Comparison of ENCODE assay signal across 9 cellular contexts in genomic region chr6:77462359-77463307, GRCh38. TPM values are rescaled to one million over a fixed set of nuclear protein-coding genes. Genes with fewer than 3 reads are reported as not detected.
A peak's percentile ranks its signal among the peaks of the same experiment; 100 is the strongest.
DNase-seq lines count a peak whose midpoint lies in the region; ATAC-seq and TF ChIP-seq lines count a peak whose summit lies in the region.
"Had no signal": no experiment of that assay in that cellular context is flagged by ENCODE, and none has a peak within 500 bp of the region (broad histone marks: within the 10 kb centered on the region; RNA-seq: fewer than 3 reads in every experiment).

No MANE protein-coding gene starts in this region.

- H3K4me1 ChIP-seq in ES-I3 (ENCODE audit: insufficient read depth, low read length) (peaks cover 7% of the 10 kb centered on the region; the same call in 1 of the 2 replicates), left ventricle myocardium inferior (peaks cover 38% of the 10 kb centered on the region), psoas muscle (no peaks in the 10 kb centered on the region)

- intact Hi-C loops in left ventricle myocardium inferior (cut with micrococcal nuclease), result no loop called here
- intact Hi-C loops in psoas muscle (cut with DNase I), result loop anchor here in 1 of 2 donors (10.0 kb wide), 1 partner anchor 1528 kb away; no protein-coding TSS in a partner anchor

- no peaks in the 10 kb centered on the region for H3K9me3 Mint-ChIP-seq in activated naive CD4-positive, alpha-beta T cell treated with anti-CD3 and anti-CD28 coated beads, Interleukin-2, amount 50 U/mL, for 24 hours

- H3K9me3 ChIP-seq in ES-I3 (ENCODE audit: control insufficient read depth, insufficient read depth, low read length), result no peaks in the 10 kb centered on the region
- no peaks in the 10 kb centered on the region for H3K9me3 ChIP-seq in left ventricle myocardium inferior (replicated peaks)
- H3K9me3 ChIP-seq in psoas muscle, result no peaks in the 10 kb centered on the region

- H3K27me3 ChIP-seq in left ventricle myocardium inferior (ENCODE audit: low read depth) (peaks cover 68% of the 10 kb centered on the region), psoas muscle (ENCODE audit: insufficient read depth in 3 of 3, low read length in 2 of 3) (peaks cover 4 to 65% (median 23%) of the 10 kb centered on the region in 3 donors)

- H3K4me3 Mint-ChIP-seq in activated naive CD4-positive, alpha-beta T cell treated with anti-CD3 and anti-CD28 coated beads, Interleukin-2, amount 50 U/mL, for 24 hours, result peak overlapping the region; percentile 27

- H3K27ac Mint-ChIP-seq in activated naive CD4-positive, alpha-beta T cell treated with anti-CD3 and anti-CD28 coated beads, Interleukin-2, amount 50 U/mL, for 24 hours, result no peak overlapping the region

- peak overlapping the region; percentile 84 for H3K9ac ChIP-seq in ES-I3 (ENCODE audit: low read depth, low read length)

- peaks cover 50% of the 10 kb centered on the region for H3K27me3 Mint-ChIP-seq in activated naive CD4-positive, alpha-beta T cell treated with anti-CD3 and anti-CD28 coated beads, Interleukin-2, amount 50 U/mL, for 24 hours

- H3K36me3 ChIP-seq in ES-I3 (ENCODE audit: insufficient read depth, low read length) (no peaks in the 10 kb centered on the region), left ventricle myocardium inferior (no peaks in the 10 kb centered on the region), psoas muscle (ENCODE audit: insufficient read depth in 1 of 2, low read depth in 1 of 2) (no peaks in the 10 kb centered on the region)

- H3K36me3 Mint-ChIP-seq in activated naive CD4-positive, alpha-beta T cell treated with anti-CD3 and anti-CD28 coated beads, Interleukin-2, amount 50 U/mL, for 24 hours, result peaks cover 2% of the 10 kb centered on the region

- DNase-seq in left ventricle myocardium inferior (no peak), psoas muscle (no peak), GDM1 (lab: John Stamatoyannopoulos, UW) (no peak), UCSD-AML1 (lab: John Stamatoyannopoulos, UW; ENCODE audit: unreplicated experiment) (no peak), NCI-H1417 treated with DMSO at 0.1 percent for 48 hours (lab: John Stamatoyannopoulos, UW) (no peak)

- 4 to 5% (median 4%) methylated on average over 55 of the region's 55 CpGs for WGBS in psoas muscle, 3 donors

- TF ChIP-seq CTCF in left ventricle myocardium inferior (IDR thresholded peaks at IDR 0.05; ENCODE audit: borderline replicate concordance) (peak; percentile 10), psoas muscle (IDR thresholded peaks at IDR 0.05) (no peak)

- peaks cover 17% of the 10 kb centered on the region for H3K4me1 Mint-ChIP-seq in activated naive CD4-positive, alpha-beta T cell treated with anti-CD3 and anti-CD28 coated beads, Interleukin-2, amount 50 U/mL, for 24 hours

- H3K27ac ChIP-seq in left ventricle myocardium inferior (replicated peaks) (no peak overlapping the region), psoas muscle (no peak overlapping the region)
- H3K27ac ChIP-seq: epithelial cell of prostate had no signal

- ATAC-seq in psoas muscle (no peak), GM19463 (IDR thresholded peaks at IDR 0.05; ENCODE audit: unreplicated experiment) (no peak)

- peak overlapping the region; percentile 66 for H3K4me3 ChIP-seq in left ventricle myocardium inferior
- peak overlapping the region; percentile 56 for H3K4me3 ChIP-seq in psoas muscle

RNA-seq across cellular contexts. Expression of gene HTR1B, which starts 0.7 kb away (rescaled TPM):
- total RNA-seq in left ventricle myocardium inferior (not detected), psoas muscle (not detected)
- polyA plus RNA-seq in psoas muscle, result under 1 TPM in 1 of 3 donors, not detected in 2; 0.01 TPM
